8 cellular contexts compared by ENCODE assay signal in the genomic region with DNA sequence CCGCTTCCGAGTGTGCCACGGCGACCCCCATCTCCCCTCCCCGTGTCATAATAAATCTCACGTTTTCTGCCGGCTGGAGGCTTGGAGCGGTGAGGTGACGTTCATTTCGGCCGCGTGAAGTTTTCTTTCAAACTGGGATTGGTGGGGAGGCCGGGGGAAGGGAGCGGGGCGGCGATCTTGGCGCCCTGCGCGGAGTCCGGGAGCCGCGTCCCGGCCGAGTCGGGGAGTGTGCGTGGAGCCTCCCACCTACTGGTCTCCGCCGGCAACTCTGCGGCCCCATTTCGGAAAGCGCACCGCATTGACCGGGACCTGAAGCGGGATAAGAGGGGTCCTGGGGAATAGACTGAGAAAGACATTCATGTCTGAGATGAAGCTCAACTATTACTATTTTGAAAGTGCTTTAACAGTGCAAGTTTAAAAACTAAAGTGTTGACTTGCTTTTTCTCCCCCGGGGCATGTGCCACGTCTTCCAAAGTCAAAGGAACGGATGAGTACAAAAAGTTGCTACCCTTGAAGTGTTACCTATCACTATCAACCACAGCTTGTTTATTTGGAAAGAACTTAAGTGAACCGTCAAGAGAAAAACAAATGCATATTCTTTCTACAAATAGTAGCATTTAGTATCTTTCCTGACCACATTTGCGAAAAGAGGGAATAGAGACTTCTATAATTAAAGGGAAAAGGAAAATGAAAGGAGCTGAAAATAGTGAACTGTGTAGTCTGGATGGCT. TPM values are rescaled to one million over a fixed set of nuclear protein-coding genes. Genes with fewer than 3 reads are reported as not detected.
DNase-seq lines count a peak whose midpoint lies in the region; ATAC-seq and TF ChIP-seq lines count a peak whose summit lies in the region.

No MANE protein-coding gene starts in this region.

- peak overlapping the region; percentile 50 for H3K27ac ChIP-seq in CD4-positive, alpha-beta memory T cell (ENCODE audit: low read depth, low read length)
- peak overlapping the region; percentile 98 for H3K27ac ChIP-seq in hepatocyte
- H3K27ac ChIP-seq in psoas muscle = peak overlapping the region; percentile 96

- peaks cover 7% of the 10 kb centered on the region for H3K4me1 ChIP-seq in CD4-positive, alpha-beta memory T cell (ENCODE audit: insufficient read depth, low read length)
- H3K4me1 ChIP-seq in NT2/D1 (ENCODE audit: insufficient read depth, insufficient read length) (no peaks in the 10 kb centered on the region), hepatocyte (ENCODE audit: insufficient read depth) (peaks cover 4% of the 10 kb centered on the region), psoas muscle (peaks cover 26% of the 10 kb centered on the region)

- H3K27me3 ChIP-seq in CD4-positive, alpha-beta memory T cell (ENCODE audit: insufficient read depth, low read length) = no peaks in the 10 kb centered on the region
- H3K27me3 ChIP-seq in NT2/D1 (ENCODE audit: insufficient read depth, insufficient read length) (peaks cover 5% of the 10 kb centered on the region), hepatocyte (no peaks in the 10 kb centered on the region), psoas muscle (ENCODE audit: insufficient read depth in 3 of 3, low read length in 2 of 3) (no peaks in the 10 kb centered on the region)

- ATAC-seq in GM18907 (IDR thresholded peaks at IDR 0.05; ENCODE audit: unreplicated experiment) (peak; percentile 33), HG03108 (IDR thresholded peaks at IDR 0.05; ENCODE audit: unreplicated experiment) (peak; percentile 21), psoas muscle (peak; percentile 82 to 84 (median 82))

- H3K79me2 ChIP-seq in hepatocyte = peaks cover 9% of the 10 kb centered on the region

- peak in 3 of 5 donors; percentile 13 to 45 (median 29) for DNase-seq in CD4-positive, alpha-beta memory T cell
- DNase-seq in NT2/D1 (ENCODE audit: low read depth, low spot score) (peak; percentile 23), astrocyte of the hippocampus (ENCODE audit: low read depth, low spot score) (peak; percentile 88), hepatocyte (ENCODE audit: low spot score) (peak; percentile 84), psoas muscle (peak; percentile 64 to 87), foreskin melanocyte (no peak)

- peak overlapping the region; percentile 95 for H2AFZ ChIP-seq in hepatocyte

- peak overlapping the region; percentile 17 to 77 (median 65) for H3K27ac Mint-ChIP-seq in CD4-positive, alpha-beta memory T cell

- peak overlapping the region; percentile 74 to 90 (median 85) for H3K4me3 Mint-ChIP-seq in CD4-positive, alpha-beta memory T cell

- H3K9me3 Mint-ChIP-seq in CD4-positive, alpha-beta memory T cell = no peaks in the 10 kb centered on the region

- peak overlapping the region; percentile 82 for H3K9ac ChIP-seq in NT2/D1 (ENCODE audit: insufficient read length, low read depth)

- no peaks in the 10 kb centered on the region for H3K9me3 ChIP-seq in CD4-positive, alpha-beta memory T cell (ENCODE audit: control insufficient read depth in 1 of 2, low read length in 2 of 2)
- H3K9me3 ChIP-seq in NT2/D1 (ENCODE audit: insufficient read depth, low read length) = no peaks in the 10 kb centered on the region
- H3K9me3 ChIP-seq in hepatocyte (ENCODE audit: low read depth) = no peaks in the 10 kb centered on the region
- no peaks in the 10 kb centered on the region for H3K9me3 ChIP-seq in psoas muscle

- H4K20me1 ChIP-seq in hepatocyte (ENCODE audit: insufficient read depth, poor library complexity, severe bottlenecking) = no peaks in the 10 kb centered on the region

- H3K9me2 ChIP-seq in hepatocyte (replicated peaks; ENCODE audit: insufficient read depth) = no peaks in the 10 kb centered on the region

- H3K4me3 ChIP-seq in CD4-positive, alpha-beta memory T cell (ENCODE audit: low read length in 2 of 2) = peak overlapping the region; percentile 34 to 62
- H3K4me3 ChIP-seq in NT2/D1 (ENCODE audit: insufficient read length, low read depth) (peak overlapping the region; percentile 54), hepatocyte (peak overlapping the region; percentile 94), psoas muscle (peak overlapping the region; percentile 89)

- no peaks in the 10 kb centered on the region for H3K36me3 ChIP-seq in CD4-positive, alpha-beta memory T cell (ENCODE audit: insufficient read depth, low read length)
- no peaks in the 10 kb centered on the region for H3K36me3 ChIP-seq in NT2/D1 (ENCODE audit: insufficient read depth, insufficient read length, low read length)
- peaks cover 2% of the 10 kb centered on the region for H3K36me3 ChIP-seq in hepatocyte (replicated peaks; ENCODE audit: insufficient read depth, low read depth)
- peaks cover 0 to 3% of the 10 kb centered on the region in 2 donors for H3K36me3 ChIP-seq in psoas muscle (ENCODE audit: insufficient read depth in 1 of 2, low read depth in 1 of 2)

- peaks cover 14 to 39% (median 23%) of the 10 kb centered on the region in 4 donors for H3K4me1 Mint-ChIP-seq in CD4-positive, alpha-beta memory T cell

- CTCF ChIA-PET in CD4-positive, alpha-beta memory T cell (lab: Charles Lee; ENCODE audit: partially characterized antibody) = interaction anchor here (0.7 to 2.1 kb wide), 3 partner anchors 21 to 375 kb away, joined by 3 to 5 read pairs (median 3); no protein-coding TSS in a partner anchor

- H3K27me3 Mint-ChIP-seq in CD4-positive, alpha-beta memory T cell = peaks cover 12 to 26% of the 10 kb centered on the region in 2 donors

- TF ChIP-seq CTCF in hepatocyte (IDR thresholded peaks at IDR 0.05; ENCODE audit: poor library complexity) (peak; percentile 45), psoas muscle (IDR thresholded peaks at IDR 0.05) (peak; percentile 36)

- intact Hi-C loops in CD4-positive, alpha-beta memory T cell (cut with micrococcal nuclease) = loop anchor here (2.0 to 5.0 kb wide), 3 partner anchors 81 to 1655 kb away; partner anchors contain the start of gene BARD1
- intact Hi-C loops in psoas muscle (cut with DNase I) = loop anchor here (2.0 to 10.0 kb wide), 6 partner anchors 50 to 465 kb away; no protein-coding TSS in a partner anchor

- POLR2A ChIA-PET in CD4-positive, alpha-beta memory T cell (lab: Charles Lee; ENCODE audit: partially characterized antibody) = interaction anchor here (0.8 to 2.2 kb wide), 3 partner anchors 81 to 1656 kb away, joined by 3 to 8 read pairs (median 4); partner anchors contain the start of gene SPAG16

- peaks cover 0 to 8% of the 10 kb centered on the region in 2 donors for H3K36me3 Mint-ChIP-seq in CD4-positive, alpha-beta memory T cell

- peak overlapping the region; percentile 85 for H3K4me2 ChIP-seq in hepatocyte

- WGBS in hepatocyte (ENCODE audit: low lambda C conversion rate, missing lambda C conversion rate) = 3% methylated on average over 28 of the region's 39 CpGs
- 1% methylated on average over 39 of the region's 39 CpGs for WGBS in psoas muscle, 3 donors

RNA-seq across cellular contexts. Expression of gene IKZF2, which starts 0.8 kb away (rescaled TPM):
- total RNA-seq in CD4-positive, alpha-beta memory T cell = 10 to 100 TPM; 13.2 to 15.0 TPM
- under 1 TPM; 0.14 to 0.67 TPM for polyA plus RNA-seq in CD4-positive, alpha-beta memory T cell
- total RNA-seq in hepatocyte (13.1 and 13.9 TPM in 2 replicates), psoas muscle (10 to 100 TPM in 1 of 4 donors, 1 to 10 TPM in 3; 3.2 to 11.6 (median 6.5) TPM)
- polyA plus RNA-seq in hepatocyte (1.4 TPM in 2 replicates), psoas muscle (1 to 10 TPM in 1 of 3 donors, under 1 TPM in 2; 0.29 to 2.2 (median 0.56) TPM)

Comparison
In these comparisons a context has a peak if more than half of its experiments do, and no peak if none do; other contexts are left out.
1. ATAC-seq: peak in every context shown above with its lines; median percentile 82 in psoas muscle; 33 in GM18907; 21 in HG03108.